Comparison of ENCODE assay signal across 1 cellular context in the genomic region with DNA sequence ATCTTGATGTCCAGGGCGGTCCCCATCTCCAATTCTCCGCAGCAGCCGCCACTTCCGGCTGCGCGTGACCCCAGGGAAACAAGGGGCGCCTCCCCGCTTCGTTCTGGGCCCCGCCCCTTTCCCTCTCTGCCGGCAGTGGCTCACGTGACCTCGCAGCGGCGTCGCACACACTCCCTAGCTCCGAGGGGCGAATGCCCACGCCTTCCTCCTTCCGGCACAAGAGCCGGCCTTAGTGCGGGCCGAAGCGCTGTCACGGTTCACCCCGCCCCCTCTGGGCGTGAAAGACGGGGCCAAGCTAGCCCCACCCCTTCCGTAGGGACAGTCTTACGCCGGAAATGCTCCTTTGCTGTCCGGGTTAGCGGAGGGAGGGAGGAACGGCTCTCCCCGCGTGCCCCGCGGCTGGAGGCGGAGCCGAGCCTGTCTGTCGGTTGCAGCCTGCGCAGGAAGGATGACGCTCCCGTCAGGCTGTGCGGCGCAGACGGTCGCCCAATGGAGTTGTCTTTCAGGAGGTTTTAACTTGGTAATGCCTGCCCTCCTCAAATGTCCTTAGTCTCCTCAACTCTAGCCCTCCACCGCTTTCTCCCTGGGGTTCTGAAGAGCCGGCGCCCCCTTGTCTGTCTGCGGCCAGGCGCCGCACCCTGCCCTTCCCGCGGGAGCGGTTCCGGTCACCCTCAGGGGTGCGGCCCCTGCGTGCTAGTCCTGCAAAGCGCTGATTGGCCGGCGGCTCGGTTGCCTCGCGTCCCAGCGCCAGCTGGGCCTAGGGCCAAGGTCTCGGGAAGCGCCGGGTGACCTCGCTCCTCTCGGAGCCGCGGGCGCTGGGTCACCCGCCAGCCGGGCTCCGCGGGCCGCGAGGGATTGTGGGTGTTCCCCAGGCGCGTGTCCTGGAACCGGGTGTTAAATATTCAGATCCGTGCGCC.
A peak's percentile ranks its signal among the peaks of the same experiment; 100 is the strongest.
TF ChIP-seq lines count a peak whose summit lies in the region.

A gene (minus strand): TSS at position 66 of the 917 bp plus-strand sequence. CDS start 40 bp downstream, at position 26.

TF ChIP-seq in HepG2, 621 proteins besides CTCF, POLR2A, EP300 and RAD21 (continued from another document and continues in another):
- TF ChIP-seq, protein P1, sequence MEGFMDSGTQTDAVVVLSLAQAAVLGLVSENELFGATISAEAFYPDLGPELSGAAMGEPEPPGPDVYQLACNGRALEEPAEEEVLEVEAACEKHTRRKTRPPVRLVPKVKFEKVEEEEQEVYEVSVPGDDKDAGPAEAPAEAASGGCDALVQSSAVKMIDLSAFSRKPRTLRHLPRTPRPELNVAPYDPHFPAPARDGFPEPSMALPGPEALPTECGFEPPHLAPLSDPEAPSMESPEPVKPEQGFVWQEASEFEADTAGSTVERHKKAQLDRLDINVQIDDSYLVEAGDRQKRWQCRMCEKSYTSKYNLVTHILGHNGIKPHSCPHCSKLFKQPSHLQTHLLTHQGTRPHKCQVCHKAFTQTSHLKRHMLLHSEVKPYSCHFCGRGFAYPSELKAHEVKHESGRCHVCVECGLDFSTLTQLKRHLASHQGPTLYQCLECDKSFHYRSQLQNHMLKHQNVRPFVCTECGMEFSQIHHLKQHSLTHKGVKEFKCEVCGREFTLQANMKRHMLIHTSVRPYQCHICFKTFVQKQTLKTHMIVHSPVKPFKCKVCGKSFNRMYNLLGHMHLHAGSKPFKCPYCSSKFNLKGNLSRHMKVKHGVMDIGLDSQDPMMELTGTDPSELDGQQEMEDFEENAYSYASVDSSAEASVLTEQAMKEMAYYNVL (CRISPR knock-in tag; IDR thresholded peaks at IDR 0.05; ENCODE audit: borderline replicate concordance): 0 out of 2 replicates have a peak, but pooled peaks have one; percentile 27
- TF ChIP-seq NR2F1 (CRISPR knock-in tag; IDR thresholded peaks at IDR 0.05): peak; percentile 48 to 78; a peak in 2 of 4 replicates
- no peak for TF ChIP-seq MBNL3 (CRISPR knock-in tag; conservative IDR thresholded peaks at IDR 0.05)
- TF ChIP-seq PITX1 (CRISPR knock-in tag; IDR thresholded peaks at IDR 0.05): no peak; the same call in 1 of the 2 replicates
- TF ChIP-seq ZNF713 (CRISPR knock-in tag; IDR thresholded peaks at IDR 0.05): peak; percentile 93
- no peak for TF ChIP-seq ZNF841 (CRISPR knock-in tag; IDR thresholded peaks at IDR 0.05; ENCODE audit: borderline replicate concordance)
- 0 out of 2 replicates have a peak, but pooled peaks have one; percentile 46 for TF ChIP-seq ZNF235 (CRISPR knock-in tag; IDR thresholded peaks at IDR 0.05; ENCODE audit: borderline replicate concordance)
- peak; percentile 61 for TF ChIP-seq DR1 (CRISPR knock-in tag; IDR thresholded peaks at IDR 0.05)
- TF ChIP-seq, protein P2, sequence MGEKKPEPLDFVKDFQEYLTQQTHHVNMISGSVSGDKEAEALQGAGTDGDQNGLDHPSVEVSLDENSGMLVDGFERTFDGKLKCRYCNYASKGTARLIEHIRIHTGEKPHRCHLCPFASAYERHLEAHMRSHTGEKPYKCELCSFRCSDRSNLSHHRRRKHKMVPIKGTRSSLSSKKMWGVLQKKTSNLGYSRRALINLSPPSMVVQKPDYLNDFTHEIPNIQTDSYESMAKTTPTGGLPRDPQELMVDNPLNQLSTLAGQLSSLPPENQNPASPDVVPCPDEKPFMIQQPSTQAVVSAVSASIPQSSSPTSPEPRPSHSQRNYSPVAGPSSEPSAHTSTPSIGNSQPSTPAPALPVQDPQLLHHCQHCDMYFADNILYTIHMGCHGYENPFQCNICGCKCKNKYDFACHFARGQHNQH (CRISPR knock-in tag; IDR thresholded peaks at IDR 0.05): peak; percentile 85
- TF ChIP-seq, protein P3, sequence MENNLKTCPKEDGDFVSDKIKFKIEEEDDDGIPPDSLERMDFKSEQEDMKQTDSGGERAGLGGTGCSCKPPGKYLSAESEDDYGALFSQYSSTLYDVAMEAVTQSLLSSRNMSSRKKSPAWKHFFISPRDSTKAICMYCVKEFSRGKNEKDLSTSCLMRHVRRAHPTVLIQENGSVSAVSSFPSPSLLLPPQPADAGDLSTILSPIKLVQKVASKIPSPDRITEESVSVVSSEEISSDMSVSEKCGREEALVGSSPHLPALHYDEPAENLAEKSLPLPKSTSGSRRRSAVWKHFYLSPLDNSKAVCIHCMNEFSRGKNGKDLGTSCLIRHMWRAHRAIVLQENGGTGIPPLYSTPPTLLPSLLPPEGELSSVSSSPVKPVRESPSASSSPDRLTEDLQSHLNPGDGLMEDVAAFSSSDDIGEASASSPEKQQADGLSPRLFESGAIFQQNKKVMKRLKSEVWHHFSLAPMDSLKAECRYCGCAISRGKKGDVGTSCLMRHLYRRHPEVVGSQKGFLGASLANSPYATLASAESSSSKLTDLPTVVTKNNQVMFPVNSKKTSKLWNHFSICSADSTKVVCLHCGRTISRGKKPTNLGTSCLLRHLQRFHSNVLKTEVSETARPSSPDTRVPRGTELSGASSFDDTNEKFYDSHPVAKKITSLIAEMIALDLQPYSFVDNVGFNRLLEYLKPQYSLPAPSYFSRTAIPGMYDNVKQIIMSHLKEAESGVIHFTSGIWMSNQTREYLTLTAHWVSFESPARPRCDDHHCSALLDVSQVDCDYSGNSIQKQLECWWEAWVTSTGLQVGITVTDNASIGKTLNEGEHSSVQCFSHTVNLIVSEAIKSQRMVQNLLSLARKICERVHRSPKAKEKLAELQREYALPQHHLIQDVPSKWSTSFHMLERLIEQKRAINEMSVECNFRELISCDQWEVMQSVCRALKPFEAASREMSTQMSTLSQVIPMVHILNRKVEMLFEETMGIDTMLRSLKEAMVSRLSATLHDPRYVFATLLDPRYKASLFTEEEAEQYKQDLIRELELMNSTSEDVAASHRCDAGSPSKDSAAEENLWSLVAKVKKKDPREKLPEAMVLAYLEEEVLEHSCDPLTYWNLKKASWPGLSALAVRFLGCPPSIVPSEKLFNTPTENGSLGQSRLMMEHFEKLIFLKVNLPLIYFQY (CRISPR knock-in tag; IDR thresholded peaks at IDR 0.05; ENCODE audit: borderline replicate concordance): peak; percentile 37
- TF ChIP-seq PHF21A (CRISPR knock-in tag; IDR thresholded peaks at IDR 0.05): peak; percentile 92
- peak; percentile 57; the same call in 1 of the 2 replicates for TF ChIP-seq ATF7-NPFF (CRISPR knock-in tag; IDR thresholded peaks at IDR 0.05; ENCODE audit: low read depth)
- no peak for TF ChIP-seq GLI4 (CRISPR knock-in tag; IDR thresholded peaks at IDR 0.05; ENCODE audit: borderline replicate concordance)
- TF ChIP-seq TCF12 (IDR thresholded peaks at IDR 0.05): no peak
- peak; percentile 77; the same call in 1 of the 2 replicates for TF ChIP-seq TCF12 (CRISPR knock-in tag; IDR thresholded peaks at IDR 0.05)
- TF ChIP-seq, protein P4, sequence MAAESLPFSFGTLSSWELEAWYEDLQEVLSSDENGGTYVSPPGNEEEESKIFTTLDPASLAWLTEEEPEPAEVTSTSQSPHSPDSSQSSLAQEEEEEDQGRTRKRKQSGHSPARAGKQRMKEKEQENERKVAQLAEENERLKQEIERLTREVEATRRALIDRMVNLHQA (CRISPR knock-in tag; IDR thresholded peaks at IDR 0.05): no peak
- peak; percentile 62; the same call in 1 of the 2 replicates for TF ChIP-seq HNRNPL (IDR thresholded peaks at IDR 0.05; ENCODE audit: low read depth, low read length)
- TF ChIP-seq, protein P5, sequence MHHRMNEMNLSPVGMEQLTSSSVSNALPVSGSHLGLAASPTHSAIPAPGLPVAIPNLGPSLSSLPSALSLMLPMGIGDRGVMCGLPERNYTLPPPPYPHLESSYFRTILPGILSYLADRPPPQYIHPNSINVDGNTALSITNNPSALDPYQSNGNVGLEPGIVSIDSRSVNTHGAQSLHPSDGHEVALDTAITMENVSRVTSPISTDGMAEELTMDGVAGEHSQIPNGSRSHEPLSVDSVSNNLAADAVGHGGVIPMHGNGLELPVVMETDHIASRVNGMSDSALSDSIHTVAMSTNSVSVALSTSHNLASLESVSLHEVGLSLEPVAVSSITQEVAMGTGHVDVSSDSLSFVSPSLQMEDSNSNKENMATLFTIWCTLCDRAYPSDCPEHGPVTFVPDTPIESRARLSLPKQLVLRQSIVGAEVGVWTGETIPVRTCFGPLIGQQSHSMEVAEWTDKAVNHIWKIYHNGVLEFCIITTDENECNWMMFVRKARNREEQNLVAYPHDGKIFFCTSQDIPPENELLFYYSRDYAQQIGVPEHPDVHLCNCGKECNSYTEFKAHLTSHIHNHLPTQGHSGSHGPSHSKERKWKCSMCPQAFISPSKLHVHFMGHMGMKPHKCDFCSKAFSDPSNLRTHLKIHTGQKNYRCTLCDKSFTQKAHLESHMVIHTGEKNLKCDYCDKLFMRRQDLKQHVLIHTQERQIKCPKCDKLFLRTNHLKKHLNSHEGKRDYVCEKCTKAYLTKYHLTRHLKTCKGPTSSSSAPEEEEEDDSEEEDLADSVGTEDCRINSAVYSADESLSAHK (CRISPR knock-in tag; IDR thresholded peaks at IDR 0.05; ENCODE audit: borderline replicate concordance): no peak
- peak; percentile 40; the same call in 1 of the 2 replicates for TF ChIP-seq ZNF567 (CRISPR knock-in tag; IDR thresholded peaks at IDR 0.05; ENCODE audit: borderline replicate concordance)
- peak; percentile 76; the same call in 1 of the 2 replicates for TF ChIP-seq ZNF292 (CRISPR knock-in tag; IDR thresholded peaks at IDR 0.05; ENCODE audit: borderline replicate concordance, low read depth)
- TF ChIP-seq, protein P6, sequence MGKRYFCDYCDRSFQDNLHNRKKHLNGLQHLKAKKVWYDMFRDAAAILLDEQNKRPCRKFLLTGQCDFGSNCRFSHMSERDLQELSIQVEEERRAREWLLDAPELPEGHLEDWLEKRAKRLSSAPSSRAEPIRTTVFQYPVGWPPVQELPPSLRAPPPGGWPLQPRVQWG (CRISPR knock-in tag; IDR thresholded peaks at IDR 0.05; ENCODE audit: borderline replicate concordance, low read depth): no peak
- no peak for TF ChIP-seq HOXA7 (CRISPR knock-in tag; IDR thresholded peaks at IDR 0.05)
- no peak; the same call in 1 of the 2 replicates for TF ChIP-seq HOXD1 (CRISPR knock-in tag; IDR thresholded peaks at IDR 0.05)
- peak; percentile 85; the same call in 1 of the 2 replicates for TF ChIP-seq ZNF556 (CRISPR knock-in tag; IDR thresholded peaks at IDR 0.05; ENCODE audit: borderline replicate concordance)
- TF ChIP-seq, protein P7, sequence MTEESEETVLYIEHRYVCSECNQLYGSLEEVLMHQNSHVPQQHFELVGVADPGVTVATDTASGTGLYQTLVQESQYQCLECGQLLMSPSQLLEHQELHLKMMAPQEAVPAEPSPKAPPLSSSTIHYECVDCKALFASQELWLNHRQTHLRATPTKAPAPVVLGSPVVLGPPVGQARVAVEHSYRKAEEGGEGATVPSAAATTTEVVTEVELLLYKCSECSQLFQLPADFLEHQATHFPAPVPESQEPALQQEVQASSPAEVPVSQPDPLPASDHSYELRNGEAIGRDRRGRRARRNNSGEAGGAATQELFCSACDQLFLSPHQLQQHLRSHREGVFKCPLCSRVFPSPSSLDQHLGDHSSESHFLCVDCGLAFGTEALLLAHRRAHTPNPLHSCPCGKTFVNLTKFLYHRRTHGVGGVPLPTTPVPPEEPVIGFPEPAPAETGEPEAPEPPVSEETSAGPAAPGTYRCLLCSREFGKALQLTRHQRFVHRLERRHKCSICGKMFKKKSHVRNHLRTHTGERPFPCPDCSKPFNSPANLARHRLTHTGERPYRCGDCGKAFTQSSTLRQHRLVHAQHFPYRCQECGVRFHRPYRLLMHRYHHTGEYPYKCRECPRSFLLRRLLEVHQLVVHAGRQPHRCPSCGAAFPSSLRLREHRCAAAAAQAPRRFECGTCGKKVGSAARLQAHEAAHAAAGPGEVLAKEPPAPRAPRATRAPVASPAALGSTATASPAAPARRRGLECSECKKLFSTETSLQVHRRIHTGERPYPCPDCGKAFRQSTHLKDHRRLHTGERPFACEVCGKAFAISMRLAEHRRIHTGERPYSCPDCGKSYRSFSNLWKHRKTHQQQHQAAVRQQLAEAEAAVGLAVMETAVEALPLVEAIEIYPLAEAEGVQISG (CRISPR knock-in tag; IDR thresholded peaks at IDR 0.05): peak; percentile 78
- no peak; the same call in 1 of the 2 replicates for TF ChIP-seq ARHGAP35 (CRISPR knock-in tag; IDR thresholded peaks at IDR 0.05; ENCODE audit: borderline replicate concordance)
- peak; percentile 27; the same call in 1 of the 2 replicates for TF ChIP-seq RBAK (CRISPR knock-in tag; IDR thresholded peaks at IDR 0.05)
- no peak; the same call in 1 of the 2 replicates for TF ChIP-seq NFE2 (CRISPR knock-in tag; IDR thresholded peaks at IDR 0.05)
- no peak; the same call in 1 of the 2 replicates for TF ChIP-seq ZNF136 (CRISPR knock-in tag; IDR thresholded peaks at IDR 0.05; ENCODE audit: low read depth)
- TF ChIP-seq ZNF598 (CRISPR knock-in tag; IDR thresholded peaks at IDR 0.05; ENCODE audit: borderline replicate concordance): 0 out of 2 replicates have a peak, but pooled peaks have one; percentile 70
- peak; percentile 16; the same call in 1 of the 2 replicates for TF ChIP-seq ZKSCAN8 (CRISPR knock-in tag; IDR thresholded peaks at IDR 0.05; ENCODE audit: borderline replicate concordance)
- TF ChIP-seq, protein P8, sequence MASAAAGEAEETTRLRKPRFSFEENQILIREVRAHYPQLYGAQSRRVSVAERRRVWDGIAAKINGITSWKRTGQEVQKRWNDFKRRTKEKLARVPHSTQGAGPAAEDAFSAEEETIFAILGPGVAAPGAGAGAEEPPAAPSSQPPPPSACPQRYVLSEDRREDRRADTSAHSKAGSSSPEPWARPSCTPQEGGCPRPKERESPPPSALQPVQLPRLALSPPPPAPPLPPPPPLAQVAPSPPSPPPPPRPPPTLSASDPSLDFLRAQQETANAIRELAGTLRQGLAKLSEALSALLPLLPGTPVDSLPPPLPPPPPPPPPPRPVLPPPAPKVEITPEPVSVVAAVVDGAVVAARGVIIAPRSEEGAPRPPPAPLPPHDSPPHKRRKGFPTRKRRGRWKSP (CRISPR knock-in tag; IDR thresholded peaks at IDR 0.05): peak; percentile 74
- no peak for TF ChIP-seq ZNF468 (CRISPR knock-in tag; IDR thresholded peaks at IDR 0.05)
- no peak for TF ChIP-seq FOXJ3 (CRISPR knock-in tag; IDR thresholded peaks at IDR 0.05; ENCODE audit: borderline replicate concordance)
- TF ChIP-seq KDM3A (CRISPR knock-in tag; IDR thresholded peaks at IDR 0.05; ENCODE audit: low read depth): peak; percentile 12; the same call in 1 of the 2 replicates
- no peak; the same call in 1 of the 2 replicates for TF ChIP-seq SUZ12 (IDR thresholded peaks at IDR 0.05; ENCODE audit: low read depth, low read length)
- TF ChIP-seq, protein P9, sequence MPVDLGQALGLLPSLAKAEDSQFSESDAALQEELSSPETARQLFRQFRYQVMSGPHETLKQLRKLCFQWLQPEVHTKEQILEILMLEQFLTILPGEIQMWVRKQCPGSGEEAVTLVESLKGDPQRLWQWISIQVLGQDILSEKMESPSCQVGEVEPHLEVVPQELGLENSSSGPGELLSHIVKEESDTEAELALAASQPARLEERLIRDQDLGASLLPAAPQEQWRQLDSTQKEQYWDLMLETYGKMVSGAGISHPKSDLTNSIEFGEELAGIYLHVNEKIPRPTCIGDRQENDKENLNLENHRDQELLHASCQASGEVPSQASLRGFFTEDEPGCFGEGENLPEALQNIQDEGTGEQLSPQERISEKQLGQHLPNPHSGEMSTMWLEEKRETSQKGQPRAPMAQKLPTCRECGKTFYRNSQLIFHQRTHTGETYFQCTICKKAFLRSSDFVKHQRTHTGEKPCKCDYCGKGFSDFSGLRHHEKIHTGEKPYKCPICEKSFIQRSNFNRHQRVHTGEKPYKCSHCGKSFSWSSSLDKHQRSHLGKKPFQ (CRISPR knock-in tag; IDR thresholded peaks at IDR 0.05; ENCODE audit: insufficient replicate concordance): peak; percentile 92
- TF ChIP-seq ZNF24 (IDR thresholded peaks at IDR 0.05): 0 out of 2 replicates have a peak, but pooled peaks have one; percentile 12
